ENCODE assay signal across 2 cellular contexts in genomic region chr17:76119409-76120371, GRCh38.
A peak's percentile ranks its signal among the peaks of the same experiment; 100 is the strongest.
TF ChIP-seq lines count a peak whose summit lies in the region.

No MANE protein-coding gene starts in this region.

TF ChIP-seq in HepG2, 621 proteins besides CTCF, POLR2A, EP300 and RAD21 (continues in another document):
- TF ChIP-seq ZNF280D (CRISPR knock-in tag; IDR thresholded peaks at IDR 0.05) (no peak), ZNF720 (CRISPR knock-in tag; IDR thresholded peaks at IDR 0.05) (no peak), HOXA3 (CRISPR knock-in tag; IDR thresholded peaks at IDR 0.05) (peak; percentile 35; the same call in 1 of the 2 replicates), ZNF383 (CRISPR knock-in tag; IDR thresholded peaks at IDR 0.05; ENCODE audit: borderline replicate concordance) (no peak), REPIN1 (CRISPR knock-in tag; IDR thresholded peaks at IDR 0.05; ENCODE audit: borderline replicate concordance, low read depth) (no peak), CEBPB (IDR thresholded peaks at IDR 0.05; ENCODE audit: borderline replicate concordance, low read depth, low read length) (no peak), KLF12 (CRISPR knock-in tag; IDR thresholded peaks at IDR 0.05; ENCODE audit: borderline replicate concordance) (peak; percentile 19; the same call in 1 of the 2 replicates), SP5 (CRISPR knock-in tag; IDR thresholded peaks at IDR 0.05; ENCODE audit: borderline replicate concordance, low read depth) (peak; percentile 88), ATAD3A (CRISPR knock-in tag; IDR thresholded peaks at IDR 0.05) (no peak), HDAC6 (IDR thresholded peaks at IDR 0.05; ENCODE audit: low read depth, low read length) (no peak), SETDB1 (CRISPR knock-in tag; IDR thresholded peaks at IDR 0.05; ENCODE audit: borderline replicate concordance) (no peak), RARA (CRISPR knock-in tag; IDR thresholded peaks at IDR 0.05) (peak; percentile 97), ZNF576 (CRISPR knock-in tag; IDR thresholded peaks at IDR 0.05) (no peak), MXD1 (CRISPR knock-in tag; IDR thresholded peaks at IDR 0.05) (0 out of 2 replicates have a peak, but pooled peaks have one; percentile 39), ZBTB33 (CRISPR knock-in tag; IDR thresholded peaks at IDR 0.05) (no peak), RAD51 (IDR thresholded peaks at IDR 0.05; ENCODE audit: borderline replicate concordance) (no peak), HOMEZ (CRISPR knock-in tag; IDR thresholded peaks at IDR 0.05; ENCODE audit: low read depth) (no peak), FOXA1 (IDR thresholded peaks at IDR 0.05) (no peak), FOXA1 (CRISPR knock-in tag; IDR thresholded peaks at IDR 0.05) (no peak), ARNTL (CRISPR knock-in tag; IDR thresholded peaks at IDR 0.05) (0 out of 2 replicates have a peak, but pooled peaks have one; percentile 13), ATF2 (CRISPR knock-in tag; IDR thresholded peaks at IDR 0.05) (peak; percentile 55; the same call in 1 of the 2 replicates), SP2 (CRISPR knock-in tag; IDR thresholded peaks at IDR 0.05) (no peak)

TF ChIP-seq in WTC11, 78 proteins besides CTCF, POLR2A, EP300 and RAD21:
- 0 out of 2 replicates have a peak, but pooled peaks have one; percentile 38 for TF ChIP-seq GABPB1 (CRISPR knock-in tag; IDR thresholded peaks at IDR 0.05)
- TF ChIP-seq NFATC4 (CRISPR knock-in tag; IDR thresholded peaks at IDR 0.05) = no peak
